In genomic region chr2:64859208-64860161, GRCh38 we compare ENCODE assay signal across 8 cellular contexts.
DNase-seq lines count a peak whose midpoint lies in the region; ATAC-seq and TF ChIP-seq lines count a peak whose summit lies in the region.

No MANE protein-coding gene starts in this region.

- H3K36me3 ChIP-seq in adipocyte (ENCODE audit: control insufficient read depth, insufficient read depth, low read length, severe bottlenecking) = no peaks in the 10 kb centered on the region
- no peaks in the 10 kb centered on the region for H3K36me3 ChIP-seq in heart right ventricle
- H3K36me3 ChIP-seq in parathyroid adenoma (ENCODE audit: control insufficient read depth, insufficient read depth, low read length) = no peaks in the 10 kb centered on the region

- H3K9me3 ChIP-seq in adipocyte (ENCODE audit: control insufficient read depth, low read length) = no peaks in the 10 kb centered on the region
- H3K9me3 ChIP-seq in heart right ventricle = peaks cover 0 to 5% (median 0%) of the 10 kb centered on the region in 11 donors
- no peaks in the 10 kb centered on the region for H3K9me3 ChIP-seq in parathyroid adenoma (ENCODE audit: control insufficient read depth, low read length)

- DNase-seq in COLO668 (lab: John Stamatoyannopoulos, UW; ENCODE audit: unreplicated experiment) (peak; percentile 92), GM20000 (ENCODE audit: low spot score) (peak; percentile 87), NCI-H2029 (lab: John Stamatoyannopoulos, UW) (peak; percentile 80), adipocyte (ENCODE audit: low read depth) (peak; percentile 96), heart right ventricle (peak; percentile 89 to 90)

- H3K27ac ChIP-seq in heart right ventricle (peak overlapping the region; percentile 84 to 99 (median 94)), parathyroid adenoma (peak overlapping the region; percentile 99)

- H2AFZ ChIP-seq in parathyroid adenoma = peak overlapping the region; percentile 100

- ATAC-seq in heart right ventricle (peak; percentile 82 to 91 (median 84)), HG02610 (IDR thresholded peaks at IDR 0.05; ENCODE audit: unreplicated experiment) (no peak), GM21515 (IDR thresholded peaks at IDR 0.05; ENCODE audit: unreplicated experiment) (no peak)

- H3K79me2 ChIP-seq in parathyroid adenoma = peaks cover 3% of the 10 kb centered on the region

- TF ChIP-seq CTCF in GM20000 (IDR thresholded peaks at IDR 0.05; ENCODE audit: extremely low read depth, missing control alignments) = no peak
- TF ChIP-seq CTCF in heart right ventricle (IDR thresholded peaks at IDR 0.05) = peak in 1 of 9 donors; percentile 11
- peak; percentile 8 for TF ChIP-seq CTCF in parathyroid adenoma (IDR thresholded peaks at IDR 0.05)

- H3K4me3 ChIP-seq in adipocyte (ENCODE audit: low read length) (peak overlapping the region; percentile 75), heart right ventricle (peak overlapping the region; percentile 22 to 62 (median 53)), parathyroid adenoma (ENCODE audit: low read depth, low read length) (peak overlapping the region; percentile 43)

- H3K4me1 ChIP-seq in adipocyte (ENCODE audit: control insufficient read depth, insufficient read depth, low read length) (peaks cover 51% of the 10 kb centered on the region), heart right ventricle (peaks cover 23 to 92% (median 37%) of the 10 kb centered on the region in 9 donors), parathyroid adenoma (peaks cover 21% of the 10 kb centered on the region)

- no peaks in the 10 kb centered on the region for H3K27me3 ChIP-seq in adipocyte (replicated peaks; ENCODE audit: control insufficient read depth, insufficient read depth, low read length)
- no peaks in the 10 kb centered on the region for H3K27me3 ChIP-seq in heart right ventricle
- H3K27me3 ChIP-seq in parathyroid adenoma (ENCODE audit: control insufficient read depth, insufficient read depth, low read length) = no peaks in the 10 kb centered on the region

- intact Hi-C loops in heart right ventricle (cut with DNase I) = loop anchor here (1.0 to 10.0 kb wide), 11 partner anchors 85 to 525 kb away; partner anchors contain the start of gene SERTAD2 (in 1 of the 10)

- H3K9ac ChIP-seq in adipocyte (ENCODE audit: low read length) (peak overlapping the region; percentile 86), parathyroid adenoma (peak overlapping the region; percentile 69)

- 2 to 6% methylated on average over 53 to 63 of the region's 63 CpGs for WGBS in heart right ventricle, 2 donors

- H3K4me2 ChIP-seq in parathyroid adenoma (ENCODE audit: low read length) = peak overlapping the region; percentile 75

Comparison
In these comparisons a context has a peak if more than half of its experiments do, and no peak if none do; other contexts are left out.
1. ATAC-seq: peak in heart right ventricle (8 of 8); none in HG02610 (single experiment) and GM21515 (single experiment).
2. Peak in every context shown above with its lines, with median percentiles within 50 percentile points of each other: DNase-seq and H3K4me3 ChIP-seq.